In genomic region chrX:129577473-129577872, GRCh38 we compare ENCODE assay signal across 14 cellular contexts. TPM values are rescaled to one million over a fixed set of nuclear protein-coding genes. Genes with fewer than 3 reads are reported as not detected.
DNase-seq lines count a peak whose midpoint lies in the region; ATAC-seq and TF ChIP-seq lines count a peak whose summit lies in the region.
"Had no signal": no experiment of that assay in that cellular context is flagged by ENCODE, and none has a peak within 500 bp of the region (broad histone marks: within the 10 kb centered on the region; RNA-seq: fewer than 3 reads in every experiment).

No MANE protein-coding gene starts in this region.

- peaks cover 48% of the 10 kb centered on the region for H3K36me3 Mint-ChIP-seq in CD4-positive, alpha-beta T cell (ENCODE audit: low read depth)

- peak overlapping the region; percentile 38; the same call in 1 of the 2 replicates for H3K4me2 ChIP-seq in SK-N-SH

- no peak for TF ChIP-seq EP300 in SK-N-SH (IDR thresholded peaks at IDR 0.05; ENCODE audit: borderline replicate concordance in 1 of 2, low read depth in 1 of 2, low read length in 1 of 2)

- H3F3A ChIP-seq in SK-N-SH (replicated peaks; ENCODE audit: insufficient read depth) = peaks cover 4% of the 10 kb centered on the region

- no peak overlapping the region for H3K4me3 Mint-ChIP-seq in CD4-positive, alpha-beta T cell
- H3K4me3 Mint-ChIP-seq: activated T-cell treated with anti-CD3 and anti-CD28 coated beads, Interleukin-2, amount 50 U/mL, for 72 hours had no signal

- H3K27me3 ChIP-seq in SK-N-SH (ENCODE audit: insufficient read depth) = no peaks in the 10 kb centered on the region
- no peaks in the 10 kb centered on the region for H3K27me3 ChIP-seq in CD4-positive, alpha-beta T cell (ENCODE audit: control insufficient read depth, insufficient read depth, low read length)
- H3K27me3 ChIP-seq: uterus had no signal

- H3K27ac ChIP-seq in SK-N-SH (ENCODE audit: low read depth in 2 of 2, low read length in 1 of 2) = peak overlapping the region; percentile 25 to 83
- H3K27ac ChIP-seq in CD4-positive, alpha-beta T cell (ENCODE audit: low read depth, low read length) = no peak overlapping the region

- H3K9me3 Mint-ChIP-seq in CD4-positive, alpha-beta T cell = no peaks in the 10 kb centered on the region
- H3K9me3 Mint-ChIP-seq: activated T-cell treated with anti-CD3 and anti-CD28 coated beads, Interleukin-2, amount 50 U/mL, for 72 hours had no signal

- no peak for TF ChIP-seq RAD21 in SK-N-SH (IDR thresholded peaks at IDR 0.05; ENCODE audit: low read length)

- H2AFZ ChIP-seq in SK-N-SH (ENCODE audit: low read depth) = no peak overlapping the region

- H3K79me2 ChIP-seq in SK-N-SH (ENCODE audit: insufficient read depth) = no peaks in the 10 kb centered on the region

- ATAC-seq in HG03354 (IDR thresholded peaks at IDR 0.05; ENCODE audit: poor library complexity, severe bottlenecking, unreplicated experiment) = no peak
- no peak for ATAC-seq in CD4-positive, alpha-beta T cell (ENCODE audit: poor library complexity)
- ATAC-seq: activated T-cell treated with anti-CD3 and anti-CD28 coated beads, Interleukin-2, amount 50 U/mL, for 72 hours; HepG2 had no signal

- peak; percentile 81 for DNase-seq in EH (ENCODE audit: low read depth)
- DNase-seq in SK-N-SH = peak; percentile 58
- peak; percentile 54 to 73 for DNase-seq in foreskin fibroblast
- peak; percentile 33 for DNase-seq in renal cortical epithelial cell (ENCODE audit: low read depth)
- no peak for DNase-seq in activated gamma-delta T cell (lab: John Stamatoyannopoulos, UW)
- DNase-seq in iPS-NIHi11 (ENCODE audit: low spot score) = no peak
- no peak for DNase-seq in CD4-positive, alpha-beta T cell
- DNase-seq: activated T-cell treated with anti-CD3 and anti-CD28 coated beads, Interleukin-2, amount 50 U/mL, for 72 hours; GDM1; NCI-H345 had no signal

- no peaks in the 10 kb centered on the region for H3K4me1 Mint-ChIP-seq in CD4-positive, alpha-beta T cell (ENCODE audit: low read depth)

- H3K4me1 ChIP-seq in SK-N-SH (ENCODE audit: control insufficient read depth in 1 of 2, insufficient read depth in 2 of 2, low read depth in 1 of 2, low read length in 1 of 2) = peaks cover 6 to 19% of the 10 kb centered on the region in 2 experiments; a peak in 3 of 4 replicates
- H3K4me1 ChIP-seq: uterus had no signal

- no peaks in the 10 kb centered on the region for H4K20me1 ChIP-seq in SK-N-SH (ENCODE audit: insufficient read depth)

- no peak overlapping the region for H3K27ac Mint-ChIP-seq in CD4-positive, alpha-beta T cell
- H3K27ac Mint-ChIP-seq: activated T-cell treated with anti-CD3 and anti-CD28 coated beads, Interleukin-2, amount 50 U/mL, for 72 hours had no signal

- WGBS in SK-N-SH (ENCODE audit: low lambda C conversion rate) = 44% methylated on average over 5 of the region's 5 CpGs

- H3K9me3 ChIP-seq in SK-N-SH = no peaks in the 10 kb centered on the region
- no peaks in the 10 kb centered on the region for H3K9me3 ChIP-seq in CD4-positive, alpha-beta T cell (ENCODE audit: control insufficient read depth, low read length)
- H3K9me3 ChIP-seq: uterus had no signal

- CTCF ChIA-PET in SK-N-SH (lab: Yijun Ruan, JAX) = no interaction called here
- CTCF ChIA-PET in CD4-positive, alpha-beta T cell (lab: Charles Lee) = no interaction called here

- TF ChIP-seq CTCF in SK-N-SH (IDR thresholded peaks at IDR 0.05) (no peak), foreskin fibroblast (IDR thresholded peaks at IDR 0.05; ENCODE audit: low read depth, low read length) (no peak)
- no peak for TF ChIP-seq CTCF in CD4-positive, alpha-beta T cell (IDR thresholded peaks at IDR 0.05)

- peaks cover 36 to 57% of the 10 kb centered on the region in 2 experiments for H3K36me3 ChIP-seq in SK-N-SH (replicated peaks in 1 of 2; ENCODE audit: control insufficient read depth in 1 of 2, insufficient read depth in 2 of 2, low read length in 1 of 2)
- H3K36me3 ChIP-seq: uterus had no signal

- H3K4me3 ChIP-seq in SK-N-SH (ENCODE audit: low read depth in 2 of 2, low read length in 1 of 2) (no peak overlapping the region), foreskin fibroblast (ENCODE audit: low read depth in 1 of 2, low read length in 2 of 2) (no peak overlapping the region)
- H3K4me3 ChIP-seq: uterus had no signal

- H3K27me3 Mint-ChIP-seq in CD4-positive, alpha-beta T cell = no peaks in the 10 kb centered on the region

- peak overlapping the region; percentile 32; the same call in 1 of the 2 replicates for H3K9ac ChIP-seq in SK-N-SH

- intact Hi-C loops in CD4-positive, alpha-beta T cell (cut with DNase I, micrococcal nuclease) = no loop called here

- H3K9me2 ChIP-seq in SK-N-SH = no peaks in the 10 kb centered on the region

- POLR2A ChIA-PET in SK-N-SH (lab: Yijun Ruan, JAX) = no interaction called here
- POLR2A ChIA-PET in CD4-positive, alpha-beta T cell (lab: Charles Lee) = no interaction called here

TF ChIP-seq in SK-N-SH, 30 proteins besides CTCF, POLR2A, EP300 and RAD21:
- no peak for TF ChIP-seq IRF3 (IDR thresholded peaks at IDR 0.05; ENCODE audit: low read depth, low read length)
- peak; percentile 26; the same call in 1 of the 2 replicates for TF ChIP-seq FOSL2 (IDR thresholded peaks at IDR 0.05; ENCODE audit: borderline replicate concordance, low read depth)
- TF ChIP-seq GATA2 (CRISPR knock-in tag; IDR thresholded peaks at IDR 0.05) = peak; percentile 62
- TF ChIP-seq MAX (IDR thresholded peaks at IDR 0.05; ENCODE audit: low read depth) = no peak
TF ChIP-seq in SK-N-SH: peak in this region for 2.

RNA-seq across cellular contexts. Expression of gene OCRL, which starts 37.4 kb away (rescaled TPM):
- 18.6 and 23.3 TPM in 2 replicates for polyA plus RNA-seq in SK-N-SH (2012; rRNA removed)
- polyA plus RNA-seq in SK-N-SH (2012; cell fraction: cytosol; rRNA removed) = 22.2 and 23.9 TPM in 2 replicates
- polyA plus RNA-seq in SK-N-SH (2012; cell fraction: nucleus; rRNA removed) = 20.6 and 43.0 TPM in 2 replicates
- total RNA-seq in renal cortical epithelial cell = 18.6 and 28.0 TPM in 2 replicates
- total RNA-seq in CD4-positive, alpha-beta T cell = 1 to 10 TPM; 4.0 to 4.1 TPM

RNA-seq across cellular contexts. Expression of gene SMARCA1, which starts 54.2 kb away (rescaled TPM):
- 17.1 and 23.5 TPM in 2 replicates for polyA plus RNA-seq in SK-N-SH (2012; rRNA removed)
- polyA plus RNA-seq in SK-N-SH (2012; cell fraction: cytosol; rRNA removed) = 32.2 and 42.3 TPM in 2 replicates
- polyA plus RNA-seq in SK-N-SH (2012; cell fraction: nucleus; rRNA removed) = 9.8 and 19.4 TPM in 2 replicates
- 65.8 and 136 TPM in 2 replicates for total RNA-seq in renal cortical epithelial cell
- total RNA-seq in CD4-positive, alpha-beta T cell = 1 to 10 TPM in 1 of 2 experiments, under 1 TPM in 1; 0.85 to 1.0 TPM
- total RNA-seq: T-helper 2 cell treated with Interferon-gamma antibody and Interleukin-4, amounts not matched to agents 100 ng/mL and 5 ng/mL, for 36 hours had no signal

Comparison
In these comparisons a context has a peak if more than half of its experiments do, and no peak if none do; other contexts are left out.
1. DNase-seq: peak in EH (single experiment), SK-N-SH (single experiment), foreskin fibroblast (2 of 2) and renal cortical epithelial cell (single experiment); none in activated gamma-delta T cell (single experiment), iPS-NIHi11 (single experiment) and CD4-positive, alpha-beta T cell (0 of 10).
2. RNA of gene SMARCA1, which starts 54.2 kb away (total RNA-seq): 65.8 to 136 TPM in renal cortical epithelial cell; 0.85 to 1.0 TPM in CD4-positive, alpha-beta T cell; every median in the first group is over 10 times any median in the second.